ENCODE assay signal across 8 cellular contexts in genomic region chr1:211890091-211890995, GRCh38. TPM values are rescaled to one million over a fixed set of nuclear protein-coding genes. Genes with fewer than 3 reads are reported as not detected.
A peak's percentile ranks its signal among the peaks of the same experiment; 100 is the strongest.
DNase-seq lines count a peak whose midpoint lies in the region; ATAC-seq, FAIRE-seq and TF ChIP-seq lines count a peak whose summit lies in the region.
"Not testable (repeated sequence)": the region's sequence is repeated elsewhere in the genome, so short reads cannot be mapped to it uniquely, and the experiment has no call there.

No MANE protein-coding gene starts in this region.

- DNase-seq in CD8-positive, alpha-beta T cell; activated CD8-positive, alpha-beta T cell treated with anti-CD3 and anti-CD28 coated beads for 36 hours; K562 (ENCODE audit: extremely low read depth in 1 of 4, low spot score in 3 of 4); endodermal cell; natural killer cell; progenitor cell of endocrine pancreas (ENCODE audit: low spot score, unreplicated experiment): not testable (repeated sequence)
- peak; percentile 39 to 42 (median 40) for DNase-seq in immature natural killer cell

- not testable (repeated sequence) for H3K36me3 ChIP-seq in CD8-positive, alpha-beta T cell (ENCODE audit: insufficient read depth, low read length); HEK293 (ENCODE audit: control insufficient read depth in 2 of 2, insufficient read depth in 1 of 2, low read length in 2 of 2); K562 (ENCODE audit: control insufficient read depth, insufficient read depth, low read length); endodermal cell (ENCODE audit: control insufficient read depth, insufficient read depth, low read length)

- TF ChIP-seq EP300 in K562 (IDR thresholded peaks at IDR 0.05; ENCODE audit: low read length): not testable (repeated sequence)

- TF ChIP-seq RAD21 in K562 (CRISPR knock-in tag; conservative IDR thresholded peaks at IDR 0.05 in 1 of 2, IDR thresholded peaks at IDR 0.05 in 1 of 2): not testable (repeated sequence)

- peak overlapping the region; percentile 17 for H3K27ac ChIP-seq in CD8-positive, alpha-beta T cell (ENCODE audit: low read depth, low read length)
- H3K27ac ChIP-seq in HEK293 (ENCODE audit: extremely low read depth, low read depth, low read length); K562 (ENCODE audit: extremely low read depth, low read depth, low read length); endodermal cell (ENCODE audit: low read depth, low read length): not testable (repeated sequence)

- not testable (repeated sequence) for H3K36me3 Mint-ChIP-seq in CD8-positive, alpha-beta T cell; activated CD8-positive, alpha-beta T cell treated with anti-CD3 and anti-CD28 coated beads for 36 hours (ENCODE audit: low read depth); endodermal cell (ENCODE audit: low read depth); immature natural killer cell; natural killer cell; progenitor cell of endocrine pancreas (ENCODE audit: insufficient read depth)

- not testable (repeated sequence) for H3K9ac ChIP-seq in K562 (ENCODE audit: insufficient read depth in 1 of 2, low read depth in 2 of 2, low read length in 2 of 2); endodermal cell (ENCODE audit: extremely low read depth, low read length, poor library complexity, severe bottlenecking)

- TF ChIP-seq CTCF in CD8-positive, alpha-beta T cell (IDR thresholded peaks at IDR 0.05); HEK293 (tag by site-specific recombination; IDR thresholded peaks at IDR 0.05); activated CD8-positive, alpha-beta T cell treated with anti-CD3 and anti-CD28 coated beads for 36 hours (IDR thresholded peaks at IDR 0.05); K562 (IDR thresholded peaks at IDR 0.05 in 2 of 3, conservative IDR thresholded peaks at IDR 0.05 in 1 of 3; ENCODE audit: insufficient read depth in 2 of 3, low read depth in 1 of 3, low read length in 3 of 3); endodermal cell (conservative IDR thresholded peaks at IDR 0.05); natural killer cell (IDR thresholded peaks at IDR 0.05); progenitor cell of endocrine pancreas (IDR thresholded peaks at IDR 0.05; ENCODE audit: unreplicated experiment): not testable (repeated sequence)

- H3K4me1 Mint-ChIP-seq in CD8-positive, alpha-beta T cell (ENCODE audit: low read depth): not testable (repeated sequence)
- peaks cover 11% of the 10 kb centered on the region for H3K4me1 Mint-ChIP-seq in activated CD8-positive, alpha-beta T cell treated with anti-CD3 and anti-CD28 coated beads for 36 hours (ENCODE audit: low read depth)
- H3K4me1 Mint-ChIP-seq in endodermal cell (peaks cover 45% of the 10 kb centered on the region), immature natural killer cell (peaks cover 10 to 29% of the 10 kb centered on the region in 2 donors), natural killer cell (peaks cover 15 to 23% of the 10 kb centered on the region in 2 donors), progenitor cell of endocrine pancreas (ENCODE audit: low read depth) (peaks cover 27% of the 10 kb centered on the region)

- H3K9me3 Mint-ChIP-seq in CD8-positive, alpha-beta T cell; activated CD8-positive, alpha-beta T cell treated with anti-CD3 and anti-CD28 coated beads for 36 hours; endodermal cell; immature natural killer cell; natural killer cell; progenitor cell of endocrine pancreas (ENCODE audit: low read depth): not testable (repeated sequence)

- H3K79me2 ChIP-seq in K562 (ENCODE audit: control insufficient read depth, insufficient read depth, low read length): not testable (repeated sequence)

- H4K20me1 ChIP-seq in K562 (replicated peaks; ENCODE audit: control insufficient read depth, insufficient read depth, low read length): not testable (repeated sequence)

- CTCF ChIA-PET in CD8-positive, alpha-beta T cell (lab: Charles Lee): interaction anchor here (1.0 kb wide), 1 partner anchor 38 kb away, joined by 3 read pairs; no protein-coding TSS in a partner anchor
- CTCF ChIA-PET in HEK293 (lab: Yijun Ruan, JAX): interaction anchor here (0.6 kb wide), 1 partner anchor 209 kb away, joined by 3 read pairs; no protein-coding TSS in a partner anchor
- CTCF ChIA-PET in activated CD8-positive, alpha-beta T cell treated with anti-CD3 and anti-CD28 coated beads for 36 hours (lab: Charles Lee): interaction anchor here (1.2 to 4.0 kb wide), 2 partner anchors 52 to 192 kb away, joined by 3 to 11 read pairs; no protein-coding TSS in a partner anchor
- CTCF ChIA-PET in K562 (lab: Yijun Ruan, JAX; ENCODE audit: low intra/inter-chr PET ratio): not testable (repeated sequence)

- BruUV-seq in K562 (replicated peaks; lab: Mats Ljungman, UMichigan): not testable (repeated sequence)

- not testable (repeated sequence) for FAIRE-seq in K562 (lab: Jason Lieb, UNC)

- H3K9me1 ChIP-seq in K562 (ENCODE audit: control insufficient read depth, insufficient read depth, low read length): not testable (repeated sequence)

- POLR2A ChIA-PET in CD8-positive, alpha-beta T cell (lab: Charles Lee): interaction anchor here (0.6 to 1.0 kb wide), 2 partner anchors 48 to 347 kb away, joined by 3 read pairs; no protein-coding TSS in a partner anchor
- POLR2A ChIA-PET in HEK293 (lab: Yijun Ruan, JAX): interaction anchor here (0.5 kb wide), 1 partner anchor 902 kb away, joined by 3 read pairs; no protein-coding TSS in a partner anchor
- POLR2A ChIA-PET in activated CD8-positive, alpha-beta T cell treated with anti-CD3 and anti-CD28 coated beads for 36 hours (lab: Charles Lee): interaction anchor here (0.6 kb wide), 1 partner anchor 7 kb away, joined by 5 read pairs; no protein-coding TSS in a partner anchor
- POLR2A ChIA-PET in K562 (lab: Yijun Ruan, JAX): not testable (repeated sequence)

- H3K27me3 Mint-ChIP-seq in CD8-positive, alpha-beta T cell (ENCODE audit: low read depth); activated CD8-positive, alpha-beta T cell treated with anti-CD3 and anti-CD28 coated beads for 36 hours; endodermal cell (ENCODE audit: insufficient read depth); immature natural killer cell (ENCODE audit: low read depth in 3 of 3); natural killer cell (ENCODE audit: low read depth in 2 of 2); progenitor cell of endocrine pancreas: not testable (repeated sequence)

- peak overlapping the region; percentile 33 for H3K4me3 ChIP-seq in CD8-positive, alpha-beta T cell (ENCODE audit: low read depth, low read length)
- not testable (repeated sequence) for H3K4me3 ChIP-seq in HEK293 (ENCODE audit: low read depth, low read length); K562; endodermal cell (ENCODE audit: low read length)

- H3K4me2 ChIP-seq in K562 (ENCODE audit: insufficient read depth, low read length): not testable (repeated sequence)

- H3K4me3 Mint-ChIP-seq in CD8-positive, alpha-beta T cell: peak overlapping the region; percentile 70
- H3K4me3 Mint-ChIP-seq in activated CD8-positive, alpha-beta T cell treated with anti-CD3 and anti-CD28 coated beads for 36 hours: not testable (repeated sequence)
- H3K4me3 Mint-ChIP-seq in endodermal cell (peak overlapping the region; percentile 34), immature natural killer cell (peak overlapping the region; percentile 71 to 80 (median 74)), natural killer cell (peak overlapping the region; percentile 62), progenitor cell of endocrine pancreas (ENCODE audit: low read depth) (peak overlapping the region; percentile 62)

- not testable (repeated sequence) for H3K27me3 ChIP-seq in CD8-positive, alpha-beta T cell (ENCODE audit: insufficient read depth, low read length); endodermal cell (ENCODE audit: control insufficient read depth, insufficient read depth, low read length, poor library complexity, severe bottlenecking)
- H3K27me3 ChIP-seq in K562 (ENCODE audit: control insufficient read depth in 2 of 2, insufficient read depth in 2 of 2, low read length in 2 of 2): peaks cover 7 to 10% of the 10 kb centered on the region in 2 experiments; a peak in 2 of 5 replicates

- 58% methylated on average over 23 of the region's 23 CpGs for WGBS in K562 (ENCODE audit: insufficient coverage, low coverage, missing lambda C conversion rate)
- 91 to 94% methylated on average over 21 to 23 of the region's 23 CpGs for WGBS in endodermal cell (ENCODE audit: insufficient coverage in 1 of 2, insufficient read length in 1 of 2), 2 experiments

- H2AFZ ChIP-seq in K562 (ENCODE audit: low read depth, low read length): 0 out of 2 replicates have a peak overlapping the region, but pooled peaks have one; percentile 53

- not testable (repeated sequence) for H3K9me3 ChIP-seq in CD8-positive, alpha-beta T cell (ENCODE audit: low read length); HEK293 (ENCODE audit: control insufficient read depth, insufficient read depth, low read depth, low read length); K562 (replicated peaks; ENCODE audit: control insufficient read depth, insufficient read depth, low read depth, low read length); endodermal cell (ENCODE audit: control insufficient read depth, low read length)

- TF ChIP-seq POLR2A in K562 (conservative IDR thresholded peaks at IDR 0.05): not testable (repeated sequence)

- intact Hi-C loops in CD8-positive, alpha-beta T cell (cut with DNase I, micrococcal nuclease); activated CD8-positive, alpha-beta T cell treated with anti-CD3 and anti-CD28 coated beads for 36 hours (cut with micrococcal nuclease); K562 (cut with micrococcal nuclease); natural killer cell (cut with micrococcal nuclease): not testable (repeated sequence)

- in situ Hi-C loops in K562 (cut with MboI): not testable (repeated sequence)

- ATAC-seq in CD8-positive, alpha-beta T cell: peak; percentile 78
- peak; percentile 74 for ATAC-seq in activated CD8-positive, alpha-beta T cell treated with anti-CD3 and anti-CD28 coated beads for 36 hours
- not testable (repeated sequence) for ATAC-seq in K562
- ATAC-seq in natural killer cell: peak in 2 of 3 donors; percentile 84 to 91

- H3K27ac Mint-ChIP-seq in CD8-positive, alpha-beta T cell: peak overlapping the region; percentile 62
- H3K27ac Mint-ChIP-seq in activated CD8-positive, alpha-beta T cell treated with anti-CD3 and anti-CD28 coated beads for 36 hours: peak overlapping the region; percentile 52
- H3K27ac Mint-ChIP-seq in endodermal cell, progenitor cell of endocrine pancreas: not testable (repeated sequence)
- H3K27ac Mint-ChIP-seq in immature natural killer cell (peak overlapping the region; percentile 59 to 85 (median 72)), natural killer cell (peak overlapping the region; percentile 77 to 84)

- not testable (repeated sequence) for H3K4me1 ChIP-seq in CD8-positive, alpha-beta T cell (ENCODE audit: insufficient read depth, low read length); HEK293 (ENCODE audit: control insufficient read depth, insufficient read depth, low read length); K562 (replicated peaks in 1 of 2; ENCODE audit: control insufficient read depth in 2 of 2, insufficient read depth in 2 of 2, low read length in 2 of 2); endodermal cell (ENCODE audit: control insufficient read depth, insufficient read depth, low read length)

RNA-seq across cellular contexts. Expression of gene LPGAT1, which starts 59.8 kb away (rescaled TPM):
- 10 to 100 TPM; 17.9 to 19.1 TPM for total RNA-seq in CD8-positive, alpha-beta T cell
- total RNA-seq in activated CD8-positive, alpha-beta T cell treated with anti-CD3 and anti-CD28 coated beads for 36 hours: 10 to 100 TPM; 16.5 to 16.7 TPM
- 15.4 and 34.1 TPM in 2 replicates for total RNA-seq in K562 (2011; cell fraction: chromatin; rRNA removed; ENCODE audit: low replicate concordance)
- total RNA-seq in K562 (2011; cell fraction: nucleolus; rRNA removed): 7.3 and 17.6 TPM in 2 replicates
- 27.4 and 42.4 TPM in 2 replicates for total RNA-seq in K562 (2011; cell fraction: nucleoplasm; rRNA removed)
- total RNA-seq in K562 (2014; rRNA removed): 16.8 and 31.1 TPM in 2 replicates
- 25.7 and 29.2 TPM in 2 replicates for total RNA-seq in K562 (2014; rRNA removed; fragmentation: Illumina TruSeq; extraction: Trizol)
- 16.2 and 17.5 TPM in 2 replicates for total RNA-seq in K562 (2015; rRNA removed; fragmentation: Illumina TruSeq; extraction: Trizol)
- total RNA-seq in K562 (2021): 30.5 and 31.4 TPM in 2 replicates
- 10.8 and 13.0 TPM in 2 replicates for polyA plus RNA-seq in K562 (2011; rRNA removed)
- 5.5 and 8.1 TPM in 2 replicates for polyA plus RNA-seq in K562 (2011; cell fraction: cytosol; rRNA removed)
- 5.7 and 6.9 TPM in 2 replicates for polyA plus RNA-seq in K562 (2011; cell fraction: nucleus; rRNA removed)
- 6.4 and 8.6 TPM in 2 replicates for polyA plus RNA-seq in K562 (2012)
- polyA plus RNA-seq in K562 (2014; fragmentation: Illumina TruSeq; extraction: Trizol): 12.8 and 13.9 TPM in 2 replicates
- 1 to 10 TPM; 5.7 to 6.7 TPM for polyA plus RNA-seq in K562 (2014; fragmentation: Nextera tagmentation; extraction: Ambion mirVana)
- polyA plus RNA-seq in K562 (2014; rRNA removed): 10.3 and 16.3 TPM in 2 replicates
- polyA minus RNA-seq in K562 (2011; rRNA and poly(A)+ RNA removed): 27.4 and 36.2 TPM in 2 replicates
- 15.5 and 22.9 TPM in 2 replicates for polyA minus RNA-seq in K562 (2011; cell fraction: cytosol; rRNA and poly(A)+ RNA removed)
- polyA minus RNA-seq in K562 (2011; cell fraction: nucleus; rRNA and poly(A)+ RNA removed): 12.3 and 16.3 TPM in 2 replicates
- 10 to 100 TPM; 57.0 to 66.9 TPM for total RNA-seq in endodermal cell
- 10.2 TPM for polyA plus RNA-seq in endodermal cell (2013, experiment 1 of 2)
- 12.3 TPM for polyA plus RNA-seq in endodermal cell (2013, experiment 2 of 2)
- 10 to 100 TPM; 29.1 to 63.3 (median 46.9) TPM for polyA plus RNA-seq in immature natural killer cell
- total RNA-seq in natural killer cell: 10 to 100 TPM; 58.6 to 76.3 (median 71.5) TPM
- total RNA-seq in progenitor cell of endocrine pancreas: 58.9 and 59.5 TPM in 2 replicates
